Comparison of ENCODE assay signal across 19 cellular contexts in the genomic region with DNA sequence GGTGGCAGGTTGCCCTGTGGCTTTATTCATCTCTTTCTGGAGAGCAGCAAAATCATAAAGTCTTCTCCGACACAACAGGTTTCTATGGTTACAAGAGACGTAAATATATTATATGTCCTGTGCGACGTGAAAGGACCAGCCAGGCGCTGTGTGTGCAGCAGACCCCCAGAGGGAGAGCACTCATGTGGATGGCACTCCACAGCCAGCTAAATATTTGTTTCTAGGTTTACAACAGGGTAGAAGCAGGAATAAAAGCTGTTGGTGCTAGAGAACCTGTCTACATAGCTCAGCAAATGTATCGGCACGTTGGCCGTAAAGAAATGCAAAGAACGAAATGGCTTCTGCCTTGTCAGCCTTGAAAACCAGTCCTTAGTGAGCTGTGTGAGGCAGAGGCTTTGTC.
A peak's percentile ranks its signal among the peaks of the same experiment; 100 is the strongest.
DNase-seq lines count a peak whose midpoint lies in the region; ATAC-seq, FAIRE-seq and TF ChIP-seq lines count a peak whose summit lies in the region.
"Had no signal": no experiment of that assay in that cellular context is flagged by ENCODE, and none has a peak within 500 bp of the region (broad histone marks: within the 10 kb centered on the region; RNA-seq: fewer than 3 reads in every experiment).

No MANE protein-coding gene starts in this region.

- H2AFZ ChIP-seq in SK-N-SH (ENCODE audit: low read depth): no peak overlapping the region

- H3K9ac ChIP-seq in SK-N-SH: no peak overlapping the region

- H3K9me2 ChIP-seq in SK-N-SH: no peaks in the 10 kb centered on the region

- H3K4me1 ChIP-seq in SK-N-SH (ENCODE audit: control insufficient read depth in 1 of 2, insufficient read depth in 2 of 2, low read depth in 1 of 2, low read length in 1 of 2): peaks cover 10 to 34% of the 10 kb centered on the region in 2 experiments; a peak in 3 of 4 replicates

- no peak; the same call in 2 of the 3 replicates for ATAC-seq in SK-N-SH treated with all-trans-retinoic acid at 6 μM for 48 hours
- ATAC-seq in GM21825 (IDR thresholded peaks at IDR 0.05; ENCODE audit: unreplicated experiment): no peak
- no peak for ATAC-seq in HG03571 (IDR thresholded peaks at IDR 0.05; ENCODE audit: unreplicated experiment)
- ATAC-seq: left lobe of liver, T-cell had no signal

- no peak overlapping the region for H3K27ac Mint-ChIP-seq in activated naive CD4-positive, alpha-beta T cell treated with anti-CD3 and anti-CD28 coated beads for 36 hours
- H3K27ac Mint-ChIP-seq: T-cell had no signal

- TF ChIP-seq CTCF in SK-N-SH (IDR thresholded peaks at IDR 0.05) (no peak), dorsolateral prefrontal cortex (IDR thresholded peaks at IDR 0.05 in 54 of 56, conservative IDR thresholded peaks at IDR 0.05 in 2 of 56; ENCODE audit: low read depth in 1 of 56, partially characterized antibody in 56 of 56) (peak in 1 of 56 donors; percentile 4)

- TF ChIP-seq RAD21 in SK-N-SH (IDR thresholded peaks at IDR 0.05; ENCODE audit: low read length): peak; percentile 13; the same call in 1 of the 2 replicates

- H3K9me3 ChIP-seq in SK-N-SH: no peaks in the 10 kb centered on the region
- H3K9me3 ChIP-seq: neutrophil had no signal

- H3K27me3 Mint-ChIP-seq in activated naive CD4-positive, alpha-beta T cell treated with anti-CD3 and anti-CD28 coated beads for 36 hours (ENCODE audit: low read depth): no peaks in the 10 kb centered on the region
- H3K27me3 Mint-ChIP-seq: T-cell had no signal

- H3K27ac ChIP-seq in SK-N-SH (ENCODE audit: low read depth in 2 of 2, low read length in 1 of 2): peak overlapping the region in 1 of 2 experiments; percentile 58; a peak in 2 of 4 replicates
- H3K27ac ChIP-seq in dorsolateral prefrontal cortex: peak overlapping the region in 34 of 59 donors; percentile 12 to 75 (median 46)
- H3K27ac ChIP-seq: neutrophil had no signal

- no peaks in the 10 kb centered on the region for H4K20me1 ChIP-seq in SK-N-SH (ENCODE audit: insufficient read depth)

- H3K4me3 ChIP-seq in SK-N-SH (ENCODE audit: low read depth in 2 of 2, low read length in 1 of 2) (no peak overlapping the region), dorsolateral prefrontal cortex (peak overlapping the region in 25 of 59 donors; percentile 3 to 41 (median 24))

- 91% methylated on average over 9 of the region's 9 CpGs for WGBS in SK-N-SH (ENCODE audit: low lambda C conversion rate)

- CTCF ChIA-PET in SK-N-SH (lab: Yijun Ruan, JAX): interaction anchor here (0.6 to 7.2 kb wide), 26 partner anchors 10 to 777 kb away, joined by 3 to 82 read pairs (median 6); no protein-coding TSS in a partner anchor
- CTCF ChIA-PET in activated naive CD4-positive, alpha-beta T cell treated with anti-CD3 and anti-CD28 coated beads for 36 hours (lab: Charles Lee): interaction anchor here (0.7 to 1.5 kb wide), 6 partner anchors 9 to 540 kb away, joined by 3 to 5 read pairs (median 3); no protein-coding TSS in a partner anchor

- no peak overlapping the region for H3K4me3 Mint-ChIP-seq in activated naive CD4-positive, alpha-beta T cell treated with anti-CD3 and anti-CD28 coated beads for 36 hours
- H3K4me3 Mint-ChIP-seq: H9, T-cell had no signal

- H3K36me3 ChIP-seq in SK-N-SH (replicated peaks in 1 of 2; ENCODE audit: control insufficient read depth in 1 of 2, insufficient read depth in 2 of 2, low read length in 1 of 2): no peaks in the 10 kb centered on the region
- H3K36me3 ChIP-seq: neutrophil had no signal

- POLR2A ChIA-PET in SK-N-SH (lab: Yijun Ruan, JAX): no interaction called here

- H3K4me1 Mint-ChIP-seq in activated naive CD4-positive, alpha-beta T cell treated with anti-CD3 and anti-CD28 coated beads for 36 hours (ENCODE audit: low read depth): no peaks in the 10 kb centered on the region
- H3K4me1 Mint-ChIP-seq: T-cell had no signal

- H3K9me3 Mint-ChIP-seq in activated naive CD4-positive, alpha-beta T cell treated with anti-CD3 and anti-CD28 coated beads for 36 hours: no peaks in the 10 kb centered on the region
- H3K9me3 Mint-ChIP-seq: H9, T-cell had no signal

- H3K36me3 Mint-ChIP-seq in activated naive CD4-positive, alpha-beta T cell treated with anti-CD3 and anti-CD28 coated beads for 36 hours (ENCODE audit: low read depth): no peaks in the 10 kb centered on the region
- H3K36me3 Mint-ChIP-seq: T-cell had no signal

- no peak for TF ChIP-seq EP300 in SK-N-SH (IDR thresholded peaks at IDR 0.05; ENCODE audit: borderline replicate concordance in 1 of 2, low read depth in 1 of 2, low read length in 1 of 2)

- H3K79me2 ChIP-seq in SK-N-SH (ENCODE audit: insufficient read depth): no peaks in the 10 kb centered on the region

- H3K27me3 ChIP-seq in SK-N-SH (ENCODE audit: insufficient read depth) (no peaks in the 10 kb centered on the region), dorsolateral prefrontal cortex (no peaks in the 10 kb centered on the region)
- H3K27me3 ChIP-seq: neutrophil had no signal

- H3K4me2 ChIP-seq in SK-N-SH: no peak overlapping the region

- peak; percentile 82 for FAIRE-seq in urothelium cell line (lab: Jason Lieb, UNC)
- FAIRE-seq: A204.1 had no signal

- H3F3A ChIP-seq in SK-N-SH (replicated peaks; ENCODE audit: insufficient read depth): no peaks in the 10 kb centered on the region

- DNase-seq in SK-N-SH: no peak
- peak; percentile 67 for DNase-seq in NCI-H2227 (lab: John Stamatoyannopoulos, UW; ENCODE audit: unreplicated experiment)
- peak in 1 of 10 donors; percentile 11 for DNase-seq in dorsolateral prefrontal cortex
- DNase-seq in urothelium cell line (ENCODE audit: low spot score): no peak
- no peak for DNase-seq in activated naive CD4-positive, alpha-beta T cell treated with anti-CD3 and anti-CD28 coated beads for 36 hours
- DNase-seq: activated CD4-positive, alpha-beta T cell treated with anti-CD3 and anti-CD28 coated beads, Interleukin-2, amount 50 U/mL, for 1 hour; activated CD8-positive, alpha-beta memory T cell treated with anti-CD3 and anti-CD28 coated beads, Interleukin-2, amount 50 U/mL, for 4 hours; activated gamma-delta T cell; caudate nucleus; glutamatergic neuron; H9; midbrain; T-cell had no signal

- intact Hi-C loops in dorsolateral prefrontal cortex (cut with DNase I): loop anchor here in 1 of 2 donors (5.0 to 10.0 kb wide), 2 partner anchors 392 to 544 kb away; no protein-coding TSS in a partner anchor
- intact Hi-C loops in activated naive CD4-positive, alpha-beta T cell treated with anti-CD3 and anti-CD28 coated beads for 36 hours (cut with micrococcal nuclease): loop anchor here (5.0 kb wide), 1 partner anchor 389 kb away; no protein-coding TSS in a partner anchor

TF ChIP-seq in SK-N-SH, 30 proteins besides CTCF, POLR2A, EP300 and RAD21:
- no peak for TF ChIP-seq YY1 (IDR thresholded peaks at IDR 0.05; ENCODE audit: low read depth)
- no peak for TF ChIP-seq JUND (IDR thresholded peaks at IDR 0.05)

TF ChIP-seq in SK-N-SH treated with all-trans-retinoic acid at 6 μM for 48 hours, 23 proteins besides CTCF, POLR2A, EP300 and RAD21 (continues in another document):
- TF ChIP-seq ARNTL (CRISPR knock-in tag; IDR thresholded peaks at IDR 0.05; ENCODE audit: borderline replicate concordance, low read depth) (no peak), ZNF565 (CRISPR knock-in tag; conservative IDR thresholded peaks at IDR 0.05; ENCODE audit: low read depth) (no peak), OSR1 (CRISPR knock-in tag; IDR thresholded peaks at IDR 0.05) (no peak), GLIS3 (CRISPR knock-in tag; IDR thresholded peaks at IDR 0.05) (no peak), BACH2 (CRISPR knock-in tag; IDR thresholded peaks at IDR 0.05; ENCODE audit: borderline replicate concordance) (no peak), ZFP30 (CRISPR knock-in tag; IDR thresholded peaks at IDR 0.05) (no peak), ZFP3 (CRISPR knock-in tag; IDR thresholded peaks at IDR 0.05) (no peak), CSDC2 (CRISPR knock-in tag; IDR thresholded peaks at IDR 0.05) (no peak), ZNF8 (CRISPR knock-in tag; IDR thresholded peaks at IDR 0.05) (no peak)
- TF ChIP-seq, protein P1, sequence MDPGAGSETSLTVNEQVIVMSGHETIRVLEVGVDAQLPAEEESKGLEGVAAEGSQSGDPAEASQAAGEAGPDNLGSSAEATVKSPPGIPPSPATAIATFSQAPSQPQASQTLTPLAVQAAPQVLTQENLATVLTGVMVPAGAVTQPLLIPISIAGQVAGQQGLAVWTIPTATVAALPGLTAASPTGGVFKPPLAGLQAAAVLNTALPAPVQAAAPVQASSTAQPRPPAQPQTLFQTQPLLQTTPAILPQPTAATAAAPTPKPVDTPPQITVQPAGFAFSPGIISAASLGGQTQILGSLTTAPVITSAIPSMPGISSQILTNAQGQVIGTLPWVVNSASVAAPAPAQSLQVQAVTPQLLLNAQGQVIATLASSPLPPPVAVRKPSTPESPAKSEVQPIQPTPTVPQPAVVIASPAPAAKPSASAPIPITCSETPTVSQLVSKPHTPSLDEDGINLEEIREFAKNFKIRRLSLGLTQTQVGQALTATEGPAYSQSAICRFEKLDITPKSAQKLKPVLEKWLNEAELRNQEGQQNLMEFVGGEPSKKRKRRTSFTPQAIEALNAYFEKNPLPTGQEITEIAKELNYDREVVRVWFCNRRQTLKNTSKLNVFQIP (CRISPR knock-in tag; IDR thresholded peaks at IDR 0.05; ENCODE audit: borderline replicate concordance, low read depth): no peak
- TF ChIP-seq, protein P2, sequence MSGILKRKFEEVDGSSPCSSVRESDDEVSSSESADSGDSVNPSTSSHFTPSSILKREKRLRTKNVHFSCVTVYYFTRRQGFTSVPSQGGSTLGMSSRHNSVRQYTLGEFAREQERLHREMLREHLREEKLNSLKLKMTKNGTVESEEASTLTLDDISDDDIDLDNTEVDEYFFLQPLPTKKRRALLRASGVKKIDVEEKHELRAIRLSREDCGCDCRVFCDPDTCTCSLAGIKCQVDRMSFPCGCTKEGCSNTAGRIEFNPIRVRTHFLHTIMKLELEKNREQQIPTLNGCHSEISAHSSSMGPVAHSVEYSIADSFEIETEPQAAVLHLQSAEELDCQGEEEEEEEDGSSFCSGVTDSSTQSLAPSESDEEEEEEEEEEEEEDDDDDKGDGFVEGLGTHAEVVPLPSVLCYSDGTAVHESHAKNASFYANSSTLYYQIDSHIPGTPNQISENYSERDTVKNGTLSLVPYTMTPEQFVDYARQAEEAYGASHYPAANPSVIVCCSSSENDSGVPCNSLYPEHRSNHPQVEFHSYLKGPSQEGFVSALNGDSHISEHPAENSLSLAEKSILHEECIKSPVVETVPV (CRISPR knock-in tag; IDR thresholded peaks at IDR 0.05): no peak
- TF ChIP-seq, protein P3, sequence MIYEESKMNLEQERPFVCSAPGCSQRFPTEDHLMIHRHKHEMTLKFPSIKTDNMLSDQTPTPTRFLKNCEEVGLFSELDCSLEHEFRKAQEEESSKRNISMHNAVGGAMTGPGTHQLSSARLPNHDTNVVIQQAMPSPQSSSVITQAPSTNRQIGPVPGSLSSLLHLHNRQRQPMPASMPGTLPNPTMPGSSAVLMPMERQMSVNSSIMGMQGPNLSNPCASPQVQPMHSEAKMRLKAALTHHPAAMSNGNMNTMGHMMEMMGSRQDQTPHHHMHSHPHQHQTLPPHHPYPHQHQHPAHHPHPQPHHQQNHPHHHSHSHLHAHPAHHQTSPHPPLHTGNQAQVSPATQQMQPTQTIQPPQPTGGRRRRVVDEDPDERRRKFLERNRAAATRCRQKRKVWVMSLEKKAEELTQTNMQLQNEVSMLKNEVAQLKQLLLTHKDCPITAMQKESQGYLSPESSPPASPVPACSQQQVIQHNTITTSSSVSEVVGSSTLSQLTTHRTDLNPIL (CRISPR knock-in tag; IDR thresholded peaks at IDR 0.05; ENCODE audit: low read depth): no peak
